ENCODE assay signal across 10 cellular contexts in genomic region chr10:84172435-84173356, GRCh38. TPM values are rescaled to one million over a fixed set of nuclear protein-coding genes. Genes with fewer than 3 reads are reported as not detected.
A peak's percentile ranks its signal among the peaks of the same experiment; 100 is the strongest.
DNase-seq lines count a peak whose midpoint lies in the region; ATAC-seq and TF ChIP-seq lines count a peak whose summit lies in the region.
"Had no signal": no experiment of that assay in that cellular context is flagged by ENCODE, and none has a peak within 500 bp of the region (broad histone marks: within the 10 kb centered on the region; RNA-seq: fewer than 3 reads in every experiment).

No MANE protein-coding gene starts in this region.

- no peaks in the 10 kb centered on the region for H3K4me1 ChIP-seq in gastrocnemius medialis

- no peak overlapping the region for H3K4me3 ChIP-seq in gastrocnemius medialis

- intact Hi-C loops in left colon (cut with DNase I, micrococcal nuclease) (no loop called here), gastrocnemius medialis (cut with DNase I; ENCODE audit: low total_unique reads) (no loop called here)

- TF ChIP-seq CTCF in gastrocnemius medialis (IDR thresholded peaks at IDR 0.05 in 4 of 5, conservative IDR thresholded peaks at IDR 0.05 in 1 of 5), result no peak

- in situ Hi-C loops in gastrocnemius medialis (cut with MboI; ENCODE audit: low sequenced_read_pairs in 4 of 4), result no loop called here

- no peaks in the 10 kb centered on the region for H3K9me3 ChIP-seq in gastrocnemius medialis

- H3K27me3 ChIP-seq in gastrocnemius medialis, result no peaks in the 10 kb centered on the region

- H3K27ac ChIP-seq in gastrocnemius medialis, result no peak overlapping the region
- H3K27ac ChIP-seq: VCaP had no signal

- no peaks in the 10 kb centered on the region for H3K36me3 ChIP-seq in gastrocnemius medialis

- ATAC-seq in GM18511 (IDR thresholded peaks at IDR 0.05; ENCODE audit: unreplicated experiment) (peak; percentile 64), GM21528 (IDR thresholded peaks at IDR 0.05; ENCODE audit: low FRiP score, unreplicated experiment) (peak; percentile 65), HG03342 (IDR thresholded peaks at IDR 0.05; ENCODE audit: unreplicated experiment) (peak; percentile 59), left colon (peak; percentile 58), gastrocnemius medialis (no peak)
- ATAC-seq in activated CD4-positive, CD25-positive, alpha-beta regulatory T cell treated with anti-CD3 and anti-CD28 coated beads, Interleukin-2, amount 50 U/mL, for 24 hours, result no peak

- DNase-seq in left colon (peak; percentile 64 to 78), NCI-H2029 (lab: John Stamatoyannopoulos, UW) (no peak), SKM-1 (lab: John Stamatoyannopoulos, UW; ENCODE audit: unreplicated experiment) (no peak), gastrocnemius medialis (no peak)
- DNase-seq: NCI-H446 treated with DMSO at 0.1 percent for 48 hours had no signal

- no peak for TF ChIP-seq POLR2A in gastrocnemius medialis (IDR thresholded peaks at IDR 0.05)

RNA-seq across cellular contexts. Expression of gene GPR15LG, which starts 0.9 kb away (rescaled TPM):
- total RNA-seq in left colon, result 100 to 1,000 TPM; 402 to 621 TPM
- under 1 TPM in 1 of 4 donors, not detected in 3; 0.92 TPM for total RNA-seq in gastrocnemius medialis

RNA-seq across cellular contexts. Expression of gene CDHR1, which starts 21.6 kb away (rescaled TPM):
- total RNA-seq in left colon, result 100 to 1,000 TPM in 1 of 2 donors, 10 to 100 TPM in 1; 63.7 to 127 TPM
- total RNA-seq in gastrocnemius medialis, result under 1 TPM in 1 of 4 donors, not detected in 3; 0.27 TPM

RNA-seq across cellular contexts. Expression of gene GHITM, which starts 33.4 kb away (rescaled TPM):
- total RNA-seq in left colon (100 to 1,000 TPM; 318 to 361 TPM), gastrocnemius medialis (100 to 1,000 TPM; 307 to 444 (median 358) TPM)

RNA-seq across cellular contexts. Expression of gene LRIT2, which starts 52.6 kb away (rescaled TPM):
- total RNA-seq in left colon (not detected), gastrocnemius medialis (not detected)

Comparison
In these comparisons a context has a peak if more than half of its experiments do, and no peak if none do; other contexts are left out.
1. ATAC-seq: peak in GM18511 (single experiment), GM21528 (single experiment), HG03342 (single experiment) and left colon (single experiment); none in activated CD4-positive, CD25-positive, alpha-beta regulatory T cell treated with anti-CD3 and anti-CD28 coated beads, Interleukin-2, amount 50 U/mL, for 24 hours (0 of 2) and gastrocnemius medialis (0 of 2).
2. DNase-seq: peak in left colon (2 of 2); none in NCI-H2029 (single experiment), SKM-1 (single experiment) and gastrocnemius medialis (0 of 2).
3. RNA of gene GPR15LG, which starts 0.9 kb away (total RNA-seq): 402 to 621 TPM in left colon; 0.92 TPM in gastrocnemius medialis; every median in the first group is over 100 times any median in the second.
4. RNA of gene CDHR1, which starts 21.6 kb away (total RNA-seq): 63.7 to 127 TPM in left colon; 0.27 TPM in gastrocnemius medialis; every median in the first group is over 10 times any median in the second.